In genomic region chr1:227124461-227124860, GRCh38 we compare ENCODE assay signal across 17 cellular contexts.
"Had no signal": no experiment of that assay in that cellular context is flagged by ENCODE, and none has a peak within 500 bp of the region (broad histone marks: within the 10 kb centered on the region; RNA-seq: fewer than 3 reads in every experiment).

No MANE protein-coding gene starts in this region.

- H3K36me3 Mint-ChIP-seq: natural killer cell; stimulated activated naive B cell treated with anti-CD40 and anti-IgM and Interleukin-4, amounts not matched to agents 10 μg/mL and 1 μg/mL and 100 μg/mL, for 72 hours had no signal

- FAIRE-seq: kidney had no signal

- H3K27ac Mint-ChIP-seq: activated naive CD8-positive, alpha-beta T cell treated with anti-CD3 and anti-CD28 coated beads, Interleukin-2, amount 50 U/mL, for 24 hours; natural killer cell; stimulated activated naive B cell treated with anti-CD40 and anti-IgM and Interleukin-4, amounts not matched to agents 10 μg/mL and 1 μg/mL and 100 μg/mL, for 72 hours had no signal

- H3K27me3 ChIP-seq: ascending aorta, cardiac muscle cell, colonic mucosa, esophagus squamous epithelium, foreskin keratinocyte, heart left ventricle, tibial nerve, vagina had no signal

- H3K4me3 Mint-ChIP-seq: activated naive CD8-positive, alpha-beta T cell treated with anti-CD3 and anti-CD28 coated beads, Interleukin-2, amount 50 U/mL, for 24 hours; natural killer cell; stimulated activated naive B cell treated with anti-CD40 and anti-IgM and Interleukin-4, amounts not matched to agents 10 μg/mL and 1 μg/mL and 100 μg/mL, for 72 hours had no signal

- H3K9me3 Mint-ChIP-seq: activated naive CD8-positive, alpha-beta T cell treated with anti-CD3 and anti-CD28 coated beads, Interleukin-2, amount 50 U/mL, for 24 hours; natural killer cell; stimulated activated naive B cell treated with anti-CD40 and anti-IgM and Interleukin-4, amounts not matched to agents 10 μg/mL and 1 μg/mL and 100 μg/mL, for 72 hours had no signal

- ATAC-seq: activated CD4-positive, CD25-positive, alpha-beta regulatory T cell treated with anti-CD3 and anti-CD28 coated beads, Interleukin-2, amount 50 U/mL, for 24 hours; activated naive CD8-positive, alpha-beta T cell treated with anti-CD3 and anti-CD28 coated beads, Interleukin-2, amount 50 U/mL, for 24 hours; foreskin keratinocyte; heart left ventricle; natural killer cell; stimulated activated naive B cell treated with anti-CD40 and anti-IgM and Interleukin-4, amounts not matched to agents 10 μg/mL and 1 μg/mL and 100 μg/mL, for 72 hours had no signal

- H3K27me3 Mint-ChIP-seq: activated naive CD8-positive, alpha-beta T cell treated with anti-CD3 and anti-CD28 coated beads, Interleukin-2, amount 50 U/mL, for 24 hours; stimulated activated naive B cell treated with anti-CD40 and anti-IgM and Interleukin-4, amounts not matched to agents 10 μg/mL and 1 μg/mL and 100 μg/mL, for 72 hours had no signal

- H3K36me3 ChIP-seq: cardiac muscle cell, colonic mucosa, vagina had no signal

- H3K4me1 Mint-ChIP-seq: activated naive CD8-positive, alpha-beta T cell treated with anti-CD3 and anti-CD28 coated beads, Interleukin-2, amount 50 U/mL, for 24 hours; natural killer cell; stimulated activated naive B cell treated with anti-CD40 and anti-IgM and Interleukin-4, amounts not matched to agents 10 μg/mL and 1 μg/mL and 100 μg/mL, for 72 hours had no signal

- H3K4me3 ChIP-seq: ascending aorta, cardiac muscle cell, colonic mucosa, esophagus squamous epithelium, heart left ventricle, left ventricle myocardium inferior, tibial nerve, vagina had no signal

- H3K27ac ChIP-seq: ascending aorta, cardiac muscle cell, colonic mucosa, esophagus squamous epithelium, foreskin keratinocyte, heart left ventricle, left ventricle myocardium inferior, tibial nerve, vagina had no signal

- H3K4me1 ChIP-seq: ascending aorta, colonic mucosa, esophagus squamous epithelium, foreskin keratinocyte, heart left ventricle, left ventricle myocardium inferior, vagina had no signal

- DNase-seq: activated naive CD4-positive, alpha-beta T cell treated with Interleukin-2 at 50 U/mL for 16 hours; activated naive CD8-positive, alpha-beta T cell treated with anti-CD3 and anti-CD28 coated beads, Interleukin-2, amount 50 U/mL, for 24 hours; colonic mucosa; effector CD4-positive, alpha-beta T cell; esophagus squamous epithelium; heart left ventricle; kidney; left ventricle myocardium inferior; natural killer cell; stimulated activated CD4-positive, alpha-beta T cell treated with anti-CD3 and anti-CD28 coated beads, Interleukin-4, amount 100 ng/mL, for 1 hour; stimulated activated naive B cell treated with anti-CD40 and anti-IgM and Interleukin-4, amounts not matched to agents 10 μg/mL and 1 μg/mL and 100 μg/mL, for 72 hours had no signal

- H3K9me3 ChIP-seq: ascending aorta, colonic mucosa, esophagus squamous epithelium, heart left ventricle, left ventricle myocardium inferior, tibial nerve, vagina had no signal
